In the genomic region with DNA sequence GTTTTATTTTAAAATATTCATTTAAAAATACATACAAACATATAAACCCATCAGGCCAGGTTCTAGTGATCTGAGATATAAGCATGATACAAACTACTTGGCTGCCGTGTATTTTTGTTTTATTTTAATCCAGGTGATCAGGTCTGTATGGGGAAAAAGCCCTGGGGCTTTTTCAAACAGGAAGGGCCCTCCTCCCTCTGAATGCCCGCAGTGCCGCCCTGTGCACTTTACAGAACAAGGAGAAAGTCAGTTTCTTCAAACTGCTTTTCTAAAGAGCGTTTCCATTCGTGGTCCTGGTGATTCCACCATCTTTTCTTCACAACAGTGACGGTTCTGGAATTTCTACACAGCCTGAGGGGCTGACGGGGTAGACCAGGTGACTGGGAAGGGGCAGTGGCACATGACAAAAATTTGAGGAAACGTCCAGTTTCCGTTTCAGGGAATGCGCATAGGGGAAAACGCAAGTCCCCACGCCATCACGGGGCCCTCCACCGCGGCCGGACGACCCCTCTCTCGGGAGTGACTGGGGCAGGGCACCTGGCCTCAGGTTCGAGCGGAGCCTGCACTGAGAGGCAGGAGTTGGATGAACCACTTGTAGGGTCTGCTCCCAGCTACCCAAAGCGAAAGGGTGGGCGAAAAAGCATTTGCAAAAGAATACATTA, we compare ENCODE assay signal across 8 cellular contexts. TPM values are rescaled to one million over a fixed set of nuclear protein-coding genes. Genes with fewer than 3 reads are reported as not detected.
DNase-seq lines count a peak whose midpoint lies in the region; ATAC-seq, FAIRE-seq and TF ChIP-seq lines count a peak whose summit lies in the region.

No MANE protein-coding gene starts in this region.

- H2BK20ac ChIP-seq in H1 (ENCODE audit: low read length), result no peak overlapping the region

- peaks cover 16% of the 10 kb centered on the region for H3F3A ChIP-seq in PC-9 (ENCODE audit: insufficient read depth, low read depth)

- no peak overlapping the region for H3K23ac ChIP-seq in H1 (ENCODE audit: insufficient read length)

- H3K27me3 ChIP-seq in PC-9 (ENCODE audit: insufficient read depth, low read depth) (no peaks in the 10 kb centered on the region; the same call in 1 of the 2 replicates), H1 (replicated peaks in 1 of 4; ENCODE audit: control insufficient read depth in 3 of 4, extremely low read depth in 1 of 4, insufficient read depth in 3 of 4, low read length in 3 of 4) (no peaks in the 10 kb centered on the region; a peak in 1 of 7 replicates)

- H2AK5ac ChIP-seq in H1 (ENCODE audit: low read depth, low read length), result no peak overlapping the region

- H3K27ac Mint-ChIP-seq in Calu3 (ENCODE audit: unreplicated experiment) (peak overlapping the region; percentile 32), naive B cell (peak overlapping the region in 1 of 6 donors; percentile 78)

- H3K4me3 ChIP-seq in PC-9 (peak overlapping the region; percentile 68), H1 (ENCODE audit: extremely low read depth in 1 of 4, insufficient read depth in 2 of 4, low read depth in 3 of 4, low read length in 4 of 4) (peak overlapping the region; percentile 74 to 80 (median 78))

- no peak overlapping the region for H4K91ac ChIP-seq in H1 (replicated peaks; ENCODE audit: insufficient read length, low read length)

- no peak for TF ChIP-seq RAD21 in H1 (IDR thresholded peaks at IDR 0.05 in 1 of 2, conservative IDR thresholded peaks at IDR 0.05 in 1 of 2; ENCODE audit: low read depth in 2 of 2, low read length in 2 of 2)

- ATAC-seq in naive B cell (ENCODE audit: low read depth in 2 of 2), result peak in 1 of 2 donors; percentile 29

- intact Hi-C loops in Calu3 (cut with micrococcal nuclease; ENCODE audit: unreplicated experiment) (loop anchor here (5.0 to 10.0 kb wide), 2 partner anchors 120 to 248 kb away; a partner anchor contains a TSS), PC-9 (cut with micrococcal nuclease; ENCODE audit: unreplicated experiment) (loop anchor here (5.0 to 10.0 kb wide), 2 partner anchors 38 to 340 kb away; a partner anchor contains a TSS)

- no peak overlapping the region for H3K56ac ChIP-seq in H1 (replicated peaks; ENCODE audit: insufficient read length, low read depth, low read length)

- H3K14ac ChIP-seq in H1 (ENCODE audit: insufficient read length), result no peak overlapping the region

- H3K79me1 ChIP-seq in H1 (ENCODE audit: low read depth, low read length), result no peaks in the 10 kb centered on the region

- peak overlapping the region; percentile 89; the same call in 1 of the 2 replicates for H4K8ac ChIP-seq in H1 (ENCODE audit: extremely low read depth, insufficient read depth, low read length)

- H3K4me2 ChIP-seq in PC-9 (peak overlapping the region; percentile 97), H1 (ENCODE audit: insufficient read depth in 1 of 2, low read depth in 2 of 2, low read length in 2 of 2) (peak overlapping the region; percentile 87 to 99)

- H2BK12ac ChIP-seq in H1 (ENCODE audit: low read depth, low read length), result peak overlapping the region; percentile 84; the same call in 1 of the 2 replicates

- no peaks in the 10 kb centered on the region for H3K9me3 ChIP-seq in PC-9 (ENCODE audit: insufficient read depth, low read depth)
- no peaks in the 10 kb centered on the region for H3K9me3 ChIP-seq in H1 (ENCODE audit: insufficient read depth in 2 of 2, low read depth in 1 of 2, low read length in 1 of 2)

- H3K23me2 ChIP-seq in H1 (ENCODE audit: low read depth, low read length), result peaks cover 15% of the 10 kb centered on the region

- CTCF ChIA-PET in Calu3 (lab: Charles Lee) (interaction anchor here (0.7 kb wide), 1 partner anchor 13 kb away, joined by 3 read pairs; no protein-coding TSS in a partner anchor), PC-9 (lab: Charles Lee) (no interaction called here), H1 (lab: Charles Lee; ENCODE audit: partially characterized antibody) (interaction anchor here (0.6 kb wide), 1 partner anchor 13 kb away, joined by 3 read pairs; no protein-coding TSS in a partner anchor)

- H3K18ac ChIP-seq in H1 (ENCODE audit: extremely low read depth, low read length), result peak overlapping the region; percentile 36

- no peaks in the 10 kb centered on the region for H3K36me3 ChIP-seq in PC-9 (ENCODE audit: low read depth)
- no peaks in the 10 kb centered on the region for H3K36me3 ChIP-seq in H1 (ENCODE audit: control insufficient read depth in 2 of 4, insufficient read depth in 4 of 4, low read length in 3 of 4)

- H4K20me1 ChIP-seq in PC-9 (ENCODE audit: insufficient read depth) (no peaks in the 10 kb centered on the region), H1 (replicated peaks in 1 of 2; ENCODE audit: control insufficient read depth in 1 of 2, insufficient read depth in 2 of 2, low read length in 2 of 2) (peaks cover 2 to 3% of the 10 kb centered on the region in 2 experiments)

- no peak overlapping the region for H3K27ac ChIP-seq in PC-9
- H3K27ac ChIP-seq in H1 (ENCODE audit: low read depth, low read length), result no peak overlapping the region

- TSS peak; percentile 83 for BruUV-seq in Calu3 (replicated peaks; lab: Mats Ljungman, UMichigan)
- TSS peak; percentile 80 for BruUV-seq in PC-9 (replicated peaks; lab: Mats Ljungman, UMichigan)

- peak overlapping the region; percentile 4; the same call in 1 of the 2 replicates for H2BK15ac ChIP-seq in H1 (ENCODE audit: low read length)

- peak overlapping the region in 3 of 4 experiments; percentile 36 to 55 (median 38); a peak in 4 of 7 replicates for H3K9ac ChIP-seq in H1 (replicated peaks in 1 of 4; ENCODE audit: extremely low read depth in 1 of 4, low read depth in 3 of 4, low read length in 3 of 4)

- H3K9me2 ChIP-seq in PC-9 (ENCODE audit: insufficient read depth), result no peaks in the 10 kb centered on the region

- H2AFZ ChIP-seq in PC-9 (peak overlapping the region; percentile 97), H1 (ENCODE audit: low read length) (peak overlapping the region; percentile 54)

- DNase-seq in Calu3 (peak; percentile 23), PC-9 (peak in 1 of 2 experiments; percentile 35), H1 (ENCODE audit: low read depth in 1 of 2, low spot score in 2 of 2) (peak in 1 of 2 experiments; percentile 62), naive B cell (no peak), GM12892 (ENCODE audit: insufficient read length) (no peak), OCI-M1 (lab: John Stamatoyannopoulos, UW) (no peak)
- no peak for DNase-seq in stimulated activated naive CD4-positive, alpha-beta T cell (lab: John Stamatoyannopoulos, UW)
- no peak for DNase-seq in activated CD4-positive, alpha-beta T cell treated with anti-CD3 and anti-CD28 coated beads, Interleukin-2, amount 50 U/mL, for 48 hours

- H3K79me2 ChIP-seq in PC-9 (ENCODE audit: low read depth) (no peaks in the 10 kb centered on the region), H1 (ENCODE audit: control insufficient read depth in 1 of 2, insufficient read depth in 2 of 2, low read length in 2 of 2) (peaks cover 2 to 19% of the 10 kb centered on the region in 2 experiments; a peak in 2 of 4 replicates)

- peaks cover 28% of the 10 kb centered on the region for H3K4me1 ChIP-seq in PC-9 (replicated peaks; ENCODE audit: insufficient read depth)
- H3K4me1 ChIP-seq in H1 (replicated peaks in 1 of 4; ENCODE audit: control insufficient read depth in 3 of 4, insufficient read depth in 4 of 4, low read length in 3 of 4), result peaks cover 0 to 4% (median under 1%) of the 10 kb centered on the region in 4 experiments; a peak in 1 of 7 replicates

- no peaks in the 10 kb centered on the region for H3K27me3 Mint-ChIP-seq in Calu3 (ENCODE audit: unreplicated experiment)
- H3K27me3 Mint-ChIP-seq in naive B cell, result peaks cover 46 to 51% (median 46%) of the 10 kb centered on the region in 3 donors

- H3K4me3 Mint-ChIP-seq in Calu3 (ENCODE audit: low read depth, unreplicated experiment) (peak overlapping the region; percentile 97), naive B cell (peak overlapping the region; percentile 62 to 91 (median 83))

- 2% methylated on average over 20 of the region's 22 CpGs; no CpG with 5 or more reads in 1 of the 2 experiments for WGBS in H1 (ENCODE audit: extremely low coverage in 1 of 2, insufficient coverage in 1 of 2, insufficient read length in 1 of 2, insufficient replicate concordance in 2 of 2, low coverage in 1 of 2, low lambda C conversion rate in 2 of 2, missing lambda C conversion rate in 1 of 2), 2 experiments

- TF ChIP-seq POLR2A in H1 (IDR thresholded peaks at IDR 0.05; ENCODE audit: control extremely low read depth in 1 of 2, low read depth in 2 of 2, low read length in 2 of 2) (no peak), GM12892 (IDR thresholded peaks at IDR 0.05; ENCODE audit: low read depth, low read length) (no peak)

- no peak overlapping the region for H4K5ac ChIP-seq in H1 (ENCODE audit: insufficient read length, low read depth, low read length)

- no peak for FAIRE-seq in H1 (lab: Jason Lieb, UNC)
- FAIRE-seq in GM12892 (lab: Jason Lieb, UNC), result no peak

- 0 out of 2 replicates have a peak overlapping the region, but pooled peaks have one; percentile 56 for H2BK5ac ChIP-seq in H1 (ENCODE audit: low read depth, low read length)

- POLR2A ChIA-PET in PC-9 (lab: Charles Lee; ENCODE audit: unreplicated experiment), result no interaction called here
- POLR2A ChIA-PET in H1 (lab: Charles Lee; ENCODE audit: partially characterized antibody), result no interaction called here

- H3K4me1 Mint-ChIP-seq in Calu3 (ENCODE audit: low read depth, unreplicated experiment) (peaks cover 31% of the 10 kb centered on the region), naive B cell (peaks cover 18 to 28% (median 22%) of the 10 kb centered on the region in 3 donors)

- no peak overlapping the region for H3K4ac ChIP-seq in H1 (replicated peaks; ENCODE audit: insufficient read length, low read depth, low read length)

- TF ChIP-seq EP300 in H1 (IDR thresholded peaks at IDR 0.05; ENCODE audit: borderline replicate concordance in 1 of 2, low read depth in 2 of 2, low read length in 2 of 2), result no peak

- no peak overlapping the region for H2BK120ac ChIP-seq in H1 (replicated peaks; ENCODE audit: low read depth, low read length)

- H3K36me3 Mint-ChIP-seq in Calu3 (ENCODE audit: insufficient read depth, unreplicated experiment) (peaks cover 28% of the 10 kb centered on the region), naive B cell (no peaks in the 10 kb centered on the region)

- TF ChIP-seq CTCF in Calu3 (IDR thresholded peaks at IDR 0.05; ENCODE audit: unreplicated experiment), result no peak
- TF ChIP-seq CTCF in PC-9 (conservative IDR thresholded peaks at IDR 0.05), result no peak
- no peak for TF ChIP-seq CTCF in H1 (IDR thresholded peaks at IDR 0.05; ENCODE audit: control extremely low read depth in 1 of 3, insufficient read depth in 1 of 3, low read depth in 1 of 3, low read length in 3 of 3)

- no peaks in the 10 kb centered on the region for H3K9me3 Mint-ChIP-seq in Calu3 (ENCODE audit: low read depth, unreplicated experiment)
- H3K9me3 Mint-ChIP-seq in naive B cell, result no peaks in the 10 kb centered on the region

RNA-seq across cellular contexts. Expression of a gene that starts 1.1 kb away (rescaled TPM):
- 611 and 687 TPM in 2 replicates for total RNA-seq in Calu3 (2022)
- total RNA-seq in PC-9 (2021), result 234 and 262 TPM in 2 replicates
- 174 and 180 TPM in 2 replicates for total RNA-seq in H1 (2021; fragmentation: NEBNext Ultra II Directional; extraction: Animal tissue kit (Norgen Biotek cat#: 25700))
- polyA plus RNA-seq in H1 (2011; rRNA removed), result 30.7 and 31.8 TPM in 2 replicates
- polyA plus RNA-seq in H1 (2011; cell fraction: cytosol; rRNA removed), result 29.0 TPM
- 199 TPM for polyA plus RNA-seq in H1 (2011; cell fraction: nucleus; rRNA removed)
- 91.4 to 111 TPM (median 106 TPM) in 4 replicates for polyA plus RNA-seq in H1 (2012, experiment 1 of 2)
- polyA plus RNA-seq in H1 (2012, experiment 2 of 2), result 5.4 TPM
- polyA plus RNA-seq in H1 (2013, experiment 1 of 2), result 117 TPM
- 112 TPM for polyA plus RNA-seq in H1 (2013, experiment 2 of 2)
- 102 and 138 TPM in 2 replicates for polyA minus RNA-seq in H1 (2011; rRNA and poly(A)+ RNA removed)
- 66.8 TPM for polyA minus RNA-seq in H1 (2011; cell fraction: cytosol; rRNA and poly(A)+ RNA removed)
- 173 TPM for polyA minus RNA-seq in H1 (2011; cell fraction: nucleus; rRNA and poly(A)+ RNA removed)
- polyA plus RNA-seq in naive B cell (ENCODE audit: low read depth in 6 of 6), result 10 to 100 TPM in 5 of 6 donors, 1 to 10 TPM in 1; 4.1 to 72.6 (median 24.2) TPM
- 51.8 TPM for polyA plus RNA-seq in GM12892 (2012; ENCODE audit: missing spikeins)
